Comparison of ENCODE assay signal across 1 cellular context in the genomic region with DNA sequence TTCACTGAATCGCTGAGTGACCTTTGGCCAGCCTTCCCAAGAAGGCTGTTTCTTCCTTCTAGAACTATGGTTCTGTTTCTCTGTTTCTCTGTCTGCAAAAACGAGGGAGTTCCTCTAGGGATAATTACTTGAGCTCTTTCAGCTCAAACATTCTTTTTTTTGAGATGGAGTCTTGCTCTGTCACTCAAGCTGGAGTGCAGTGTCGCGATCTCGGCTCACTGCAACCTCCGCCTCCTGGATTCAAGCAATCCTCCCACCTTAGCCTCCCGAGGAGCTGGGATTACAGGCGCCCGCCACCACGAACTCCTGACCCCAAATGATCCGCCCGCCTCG.
TF ChIP-seq lines count a peak whose summit lies in the region.

No MANE protein-coding gene starts in this region.

TF ChIP-seq in IMR-90, 13 proteins besides CTCF, POLR2A, EP300 and RAD21:
- no peak for TF ChIP-seq BHLHE40 (IDR thresholded peaks at IDR 0.05; ENCODE audit: low read depth, low read length)
- TF ChIP-seq CHD1 (IDR thresholded peaks at IDR 0.05; ENCODE audit: low read depth, low read length), result no peak
- TF ChIP-seq MAFK (IDR thresholded peaks at IDR 0.05; ENCODE audit: low read depth, low read length), result no peak
- TF ChIP-seq RCOR1 (IDR thresholded peaks at IDR 0.05; ENCODE audit: insufficient replicate concordance, low read length), result no peak
- TF ChIP-seq MAZ (IDR thresholded peaks at IDR 0.05; ENCODE audit: borderline replicate concordance, low read depth, low read length), result no peak
- TF ChIP-seq, protein P1, sequence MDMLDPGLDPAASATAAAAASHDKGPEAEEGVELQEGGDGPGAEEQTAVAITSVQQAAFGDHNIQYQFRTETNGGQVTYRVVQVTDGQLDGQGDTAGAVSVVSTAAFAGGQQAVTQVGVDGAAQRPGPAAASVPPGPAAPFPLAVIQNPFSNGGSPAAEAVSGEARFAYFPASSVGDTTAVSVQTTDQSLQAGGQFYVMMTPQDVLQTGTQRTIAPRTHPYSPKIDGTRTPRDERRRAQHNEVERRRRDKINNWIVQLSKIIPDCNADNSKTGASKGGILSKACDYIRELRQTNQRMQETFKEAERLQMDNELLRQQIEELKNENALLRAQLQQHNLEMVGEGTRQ (IDR thresholded peaks at IDR 0.05; ENCODE audit: low read depth, low read length), result no peak
- no peak for TF ChIP-seq MXI1 (IDR thresholded peaks at IDR 0.05; ENCODE audit: borderline replicate concordance, low read depth, low read length)
- TF ChIP-seq NFE2L2 (IDR thresholded peaks at IDR 0.05; ENCODE audit: low read depth, low read length), result no peak
- no peak for TF ChIP-seq CEBPB (IDR thresholded peaks at IDR 0.05; ENCODE audit: low read depth, low read length)
- no peak for TF ChIP-seq SMC3 (IDR thresholded peaks at IDR 0.05; ENCODE audit: low read depth, low read length)
- no peak for TF ChIP-seq FOS (IDR thresholded peaks at IDR 0.05; ENCODE audit: low read depth, low read length)
- no peak for TF ChIP-seq RFX5 (IDR thresholded peaks at IDR 0.05; ENCODE audit: low read depth, low read length)
- TF ChIP-seq, protein P2, sequence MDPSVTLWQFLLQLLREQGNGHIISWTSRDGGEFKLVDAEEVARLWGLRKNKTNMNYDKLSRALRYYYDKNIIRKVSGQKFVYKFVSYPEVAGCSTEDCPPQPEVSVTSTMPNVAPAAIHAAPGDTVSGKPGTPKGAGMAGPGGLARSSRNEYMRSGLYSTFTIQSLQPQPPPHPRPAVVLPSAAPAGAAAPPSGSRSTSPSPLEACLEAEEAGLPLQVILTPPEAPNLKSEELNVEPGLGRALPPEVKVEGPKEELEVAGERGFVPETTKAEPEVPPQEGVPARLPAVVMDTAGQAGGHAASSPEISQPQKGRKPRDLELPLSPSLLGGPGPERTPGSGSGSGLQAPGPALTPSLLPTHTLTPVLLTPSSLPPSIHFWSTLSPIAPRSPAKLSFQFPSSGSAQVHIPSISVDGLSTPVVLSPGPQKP (IDR thresholded peaks at IDR 0.05; ENCODE audit: borderline replicate concordance, low read depth, low read length), result no peak
TF ChIP-seq in IMR-90: peak in this region for 0.
